In genomic region chr3:15277861-15278260, GRCh38 we compare ENCODE assay signal across 17 cellular contexts. TPM values are rescaled to one million over a fixed set of nuclear protein-coding genes. Genes with fewer than 3 reads are reported as not detected.
DNase-seq lines count a peak whose midpoint lies in the region; ATAC-seq and TF ChIP-seq lines count a peak whose summit lies in the region.
"Had no signal": no experiment of that assay in that cellular context is flagged by ENCODE, and none has a peak within 500 bp of the region (broad histone marks: within the 10 kb centered on the region; RNA-seq: fewer than 3 reads in every experiment).

No MANE protein-coding gene starts in this region.

- no peak overlapping the region for H3K27ac ChIP-seq in CD4-positive, alpha-beta memory T cell (ENCODE audit: low read depth, low read length)
- no peak overlapping the region for H3K27ac ChIP-seq in PC-9
- H3K27ac ChIP-seq: C4-2B, RWPE1 had no signal

- peaks cover 94% of the 10 kb centered on the region for H3K4me1 ChIP-seq in CD4-positive, alpha-beta memory T cell (ENCODE audit: insufficient read depth, low read length)
- H3K4me1 ChIP-seq in PC-9 (replicated peaks; ENCODE audit: insufficient read depth), result no peaks in the 10 kb centered on the region; the same call in 1 of the 2 replicates

- H3K9me3 ChIP-seq in CD4-positive, alpha-beta memory T cell (ENCODE audit: control insufficient read depth in 1 of 2, low read length in 2 of 2), result no peaks in the 10 kb centered on the region
- no peaks in the 10 kb centered on the region for H3K9me3 ChIP-seq in PC-9 (ENCODE audit: insufficient read depth, low read depth)
- H3K9me3 ChIP-seq: Caco-2 had no signal

- H3K4me3 ChIP-seq in CD4-positive, alpha-beta memory T cell (ENCODE audit: low read length in 2 of 2), result no peak overlapping the region
- H3K4me3 ChIP-seq in PC-9, result no peak overlapping the region

- DNase-seq in CD4-positive, alpha-beta memory T cell, result no peak
- DNase-seq in WTC11 (ENCODE audit: low spot score) (no peak), left kidney (ENCODE audit: low read depth, low spot score) (peak; percentile 29), sciatic nerve (ENCODE audit: low spot score) (peak; percentile 54), PC-9 (no peak)
- no peak for DNase-seq in activated naive CD8-positive, alpha-beta T cell treated with anti-CD3 and anti-CD28 coated beads for 36 hours
- DNase-seq: Caco-2; KBM-7; MV-4-11; NCI-H1417; NCI-H187 treated with DMSO at 0.1 percent for 48 hours; NK-92 treated with Interleukin-12 subunit alpha and Interleukin-12 subunit beta, amount 100 ng/mL, for 24 hours; OCI-M1 had no signal

- H3K27ac Mint-ChIP-seq in CD4-positive, alpha-beta memory T cell, result peak overlapping the region in 6 of 7 donors; percentile 35 to 74 (median 66)
- H3K27ac Mint-ChIP-seq in WTC11, result no peak overlapping the region
- H3K27ac Mint-ChIP-seq in activated naive CD8-positive, alpha-beta T cell treated with anti-CD3 and anti-CD28 coated beads for 36 hours, result no peak overlapping the region

- peaks cover 60 to 98% (median 88%) of the 10 kb centered on the region in 4 donors for H3K4me1 Mint-ChIP-seq in CD4-positive, alpha-beta memory T cell
- peaks cover 12% of the 10 kb centered on the region for H3K4me1 Mint-ChIP-seq in WTC11
- peaks cover 31% of the 10 kb centered on the region for H3K4me1 Mint-ChIP-seq in activated naive CD8-positive, alpha-beta T cell treated with anti-CD3 and anti-CD28 coated beads for 36 hours

- peaks cover 15% of the 10 kb centered on the region; the same call in 1 of the 2 replicates for H3K79me2 ChIP-seq in PC-9 (ENCODE audit: low read depth)

- intact Hi-C loops in CD4-positive, alpha-beta memory T cell (cut with micrococcal nuclease), result no loop called here
- intact Hi-C loops in sciatic nerve (cut with DNase I) (no loop called here), PC-9 (cut with micrococcal nuclease; ENCODE audit: unreplicated experiment) (no loop called here)

- ATAC-seq in WTC11, result peak; percentile 41
- no peak for ATAC-seq in sciatic nerve
- no peak for ATAC-seq in HG02852 (IDR thresholded peaks at IDR 0.05; ENCODE audit: unreplicated experiment)
- no peak for ATAC-seq in GM21447 (IDR thresholded peaks at IDR 0.05; ENCODE audit: unreplicated experiment)

- no peak overlapping the region for H2AFZ ChIP-seq in PC-9

- no TSS peak for BruUV-seq in PC-9 (replicated peaks; lab: Mats Ljungman, UMichigan)

- POLR2A ChIA-PET in CD4-positive, alpha-beta memory T cell (lab: Charles Lee; ENCODE audit: partially characterized antibody), result interaction anchor here (2.4 kb wide), 1 partner anchor 9 kb away, joined by 17 read pairs; no protein-coding TSS in a partner anchor
- POLR2A ChIA-PET in WTC11 (lab: Charles Lee), result no interaction called here
- POLR2A ChIA-PET in PC-9 (lab: Charles Lee; ENCODE audit: unreplicated experiment), result no interaction called here

- H3K36me3 ChIP-seq in CD4-positive, alpha-beta memory T cell (ENCODE audit: insufficient read depth, low read length), result no peaks in the 10 kb centered on the region
- no peaks in the 10 kb centered on the region for H3K36me3 ChIP-seq in PC-9 (ENCODE audit: low read depth)

- no peaks in the 10 kb centered on the region for H3K27me3 Mint-ChIP-seq in CD4-positive, alpha-beta memory T cell
- no peaks in the 10 kb centered on the region for H3K27me3 Mint-ChIP-seq in WTC11 (ENCODE audit: low read depth)
- no peaks in the 10 kb centered on the region for H3K27me3 Mint-ChIP-seq in activated naive CD8-positive, alpha-beta T cell treated with anti-CD3 and anti-CD28 coated beads for 36 hours

- no peak overlapping the region for H3K4me3 Mint-ChIP-seq in CD4-positive, alpha-beta memory T cell
- no peak overlapping the region for H3K4me3 Mint-ChIP-seq in WTC11
- no peak overlapping the region for H3K4me3 Mint-ChIP-seq in activated naive CD8-positive, alpha-beta T cell treated with anti-CD3 and anti-CD28 coated beads for 36 hours

- TF ChIP-seq CTCF in WTC11 (IDR thresholded peaks at IDR 0.05) (no peak), PC-9 (conservative IDR thresholded peaks at IDR 0.05) (no peak)

- peaks cover 17 to 23% of the 10 kb centered on the region in 2 donors for H3K36me3 Mint-ChIP-seq in CD4-positive, alpha-beta memory T cell
- no peaks in the 10 kb centered on the region for H3K36me3 Mint-ChIP-seq in WTC11
- no peaks in the 10 kb centered on the region for H3K36me3 Mint-ChIP-seq in activated naive CD8-positive, alpha-beta T cell treated with anti-CD3 and anti-CD28 coated beads for 36 hours

- H4K20me1 ChIP-seq in PC-9 (ENCODE audit: insufficient read depth), result no peaks in the 10 kb centered on the region

- no peaks in the 10 kb centered on the region for H3K9me3 Mint-ChIP-seq in CD4-positive, alpha-beta memory T cell
- H3K9me3 Mint-ChIP-seq in WTC11, result no peaks in the 10 kb centered on the region
- H3K9me3 Mint-ChIP-seq in activated naive CD8-positive, alpha-beta T cell treated with anti-CD3 and anti-CD28 coated beads for 36 hours, result no peaks in the 10 kb centered on the region

- no peaks in the 10 kb centered on the region for H3F3A ChIP-seq in PC-9 (ENCODE audit: insufficient read depth, low read depth)

- H3K9me2 ChIP-seq in PC-9 (ENCODE audit: insufficient read depth), result no peaks in the 10 kb centered on the region

- CTCF ChIA-PET in CD4-positive, alpha-beta memory T cell (lab: Charles Lee; ENCODE audit: partially characterized antibody), result interaction anchor here (1.1 to 5.6 kb wide), 2 partner anchors 10 to 14 kb away, joined by 3 to 35 read pairs; no protein-coding TSS in a partner anchor
- CTCF ChIA-PET in WTC11 (lab: Charles Lee), result interaction anchor here (0.7 to 6.1 kb wide), 5 partner anchors 8 to 127 kb away, joined by 3 to 55 read pairs (median 5); no protein-coding TSS in a partner anchor
- CTCF ChIA-PET in PC-9 (lab: Charles Lee), result no interaction called here

- H3K4me2 ChIP-seq in PC-9, result no peak overlapping the region

- no peaks in the 10 kb centered on the region for H3K27me3 ChIP-seq in CD4-positive, alpha-beta memory T cell (ENCODE audit: insufficient read depth, low read length)
- no peaks in the 10 kb centered on the region for H3K27me3 ChIP-seq in PC-9 (ENCODE audit: insufficient read depth, low read depth)

TF ChIP-seq in WTC11, 78 proteins besides CTCF, POLR2A, EP300 and RAD21:
- TF ChIP-seq NFYB (CRISPR knock-in tag; conservative IDR thresholded peaks at IDR 0.05; ENCODE audit: low read depth) (no peak), ZNF138 (CRISPR knock-in tag; conservative IDR thresholded peaks at IDR 0.05) (no peak), TCF7 (CRISPR knock-in tag; IDR thresholded peaks at IDR 0.05; ENCODE audit: low read depth) (no peak), RORB (CRISPR knock-in tag; IDR thresholded peaks at IDR 0.05) (no peak), JUN (CRISPR knock-in tag; IDR thresholded peaks at IDR 0.05) (no peak), JAZF1 (CRISPR knock-in tag; IDR thresholded peaks at IDR 0.05) (no peak), E2F1 (CRISPR knock-in tag; IDR thresholded peaks at IDR 0.05) (no peak), FOXJ3 (CRISPR knock-in tag; IDR thresholded peaks at IDR 0.05; ENCODE audit: borderline replicate concordance) (no peak), SOX15 (CRISPR knock-in tag; IDR thresholded peaks at IDR 0.05) (no peak), ATF3 (CRISPR knock-in tag; conservative IDR thresholded peaks at IDR 0.05) (no peak), ATF2 (CRISPR knock-in tag; IDR thresholded peaks at IDR 0.05; ENCODE audit: borderline replicate concordance, low read depth) (no peak), MYBL2 (CRISPR knock-in tag; IDR thresholded peaks at IDR 0.05) (no peak), TEAD1 (CRISPR knock-in tag; IDR thresholded peaks at IDR 0.05) (no peak)

RNA-seq across cellular contexts. Expression of gene SH3BP5, which starts 54.5 kb away (rescaled TPM):
- 10 to 100 TPM; 55.8 to 56.9 TPM for total RNA-seq in CD4-positive, alpha-beta memory T cell
- polyA plus RNA-seq in CD4-positive, alpha-beta memory T cell, result 100 to 1,000 TPM in 1 of 2 donors, 10 to 100 TPM in 1; 48.2 to 118 TPM
- total RNA-seq in WTC11 (2021), result 5.1 to 7.2 TPM (median 5.9 TPM) in 3 replicates
- total RNA-seq in sciatic nerve, result 143 TPM
- total RNA-seq in PC-9 (2021), result 31.6 and 39.3 TPM in 2 replicates
- total RNA-seq in activated naive CD8-positive, alpha-beta T cell treated with anti-CD3 and anti-CD28 coated beads for 36 hours, result 1 to 10 TPM; 2.4 TPM

Comparison
In these comparisons a context has a peak if more than half of its experiments do, and no peak if none do; other contexts are left out.
1. DNase-seq: peak in left kidney (single experiment) and sciatic nerve (single experiment); none in CD4-positive, alpha-beta memory T cell (0 of 5), WTC11 (single experiment), PC-9 (0 of 2) and activated naive CD8-positive, alpha-beta T cell treated with anti-CD3 and anti-CD28 coated beads for 36 hours (single experiment).
2. H3K27ac Mint-ChIP-seq: peak in CD4-positive, alpha-beta memory T cell (6 of 7); none in WTC11 (single experiment) and activated naive CD8-positive, alpha-beta T cell treated with anti-CD3 and anti-CD28 coated beads for 36 hours (single experiment).